In genomic region chr15:73926191-73927002, GRCh38 we compare ENCODE assay signal across 8 cellular contexts. TPM values are rescaled to one million over a fixed set of nuclear protein-coding genes. Genes with fewer than 3 reads are reported as not detected.
A peak's percentile ranks its signal among the peaks of the same experiment; 100 is the strongest.
DNase-seq lines count a peak whose midpoint lies in the region; ATAC-seq and TF ChIP-seq lines count a peak whose summit lies in the region.

LOXL1 (plus strand) TSS chr15:73926462; CDS start chr15:73926784, 322 bp downstream.

- H3K27ac ChIP-seq in muscle layer of duodenum (ENCODE audit: low read length), result peak within 1 kb of the TSS; percentile 57

- no peak for TF ChIP-seq CTCF in BE2C (IDR thresholded peaks at IDR 0.05; ENCODE audit: low read depth, low read length)

- DNase-seq in BE2C, result peak; percentile 75
- DNase-seq in HS-5 (ENCODE audit: low read depth), result peak; percentile 62
- peak; percentile 62 for DNase-seq in UCSD-AML1 (lab: John Stamatoyannopoulos, UW; ENCODE audit: unreplicated experiment)
- DNase-seq in fibroblast of peridontal ligament (ENCODE audit: extremely low read depth), result peak; percentile 86
- no peak for DNase-seq in NK-92 (lab: John Stamatoyannopoulos, UW; ENCODE audit: unreplicated experiment)

- H3K4me1 ChIP-seq in BE2C (peaks cover 45% of the 10 kb centered on the region), muscle layer of duodenum (ENCODE audit: control insufficient read depth in 1 of 2, insufficient read depth in 2 of 2, low read length in 2 of 2) (peaks cover 26 to 89% of the 10 kb centered on the region in 2 donors)

- H3K27me3 ChIP-seq in BE2C, result peaks cover 16% of the 10 kb centered on the region
- peaks cover 6% of the 10 kb centered on the region for H3K27me3 ChIP-seq in muscle layer of duodenum (ENCODE audit: low read depth, low read length)

- H3K36me3 ChIP-seq in BE2C, result no peaks in the 10 kb centered on the region
- H3K36me3 ChIP-seq in muscle layer of duodenum (ENCODE audit: control insufficient read depth in 1 of 2, insufficient read depth in 2 of 2, low read length in 2 of 2), result peaks cover 0 to 6% of the 10 kb centered on the region in 2 donors

- H3K9me3 ChIP-seq in BE2C (no peaks in the 10 kb centered on the region), muscle layer of duodenum (ENCODE audit: control insufficient read depth in 1 of 2, low read length in 2 of 2) (no peaks in the 10 kb centered on the region)

- ATAC-seq in GM18868 (IDR thresholded peaks at IDR 0.05; ENCODE audit: unreplicated experiment) (no peak), HG03108 (IDR thresholded peaks at IDR 0.05; ENCODE audit: unreplicated experiment) (no peak)

- H3K4me3 ChIP-seq in BE2C (ENCODE audit: low read depth, low read length), result peak within 1 kb of the TSS; percentile 70
- peak within 1 kb of the TSS; percentile 30 to 71 for H3K4me3 ChIP-seq in muscle layer of duodenum (ENCODE audit: low read depth in 1 of 2, low read length in 2 of 2)

RNA-seq across cellular contexts. Expression of gene LOXL1, which starts in this region (rescaled TPM):
- polyA plus RNA-seq in BE2C (2012; ENCODE audit: insufficient read depth, insufficient read length, low read depth), result 42.5 TPM
